In the genomic region with DNA sequence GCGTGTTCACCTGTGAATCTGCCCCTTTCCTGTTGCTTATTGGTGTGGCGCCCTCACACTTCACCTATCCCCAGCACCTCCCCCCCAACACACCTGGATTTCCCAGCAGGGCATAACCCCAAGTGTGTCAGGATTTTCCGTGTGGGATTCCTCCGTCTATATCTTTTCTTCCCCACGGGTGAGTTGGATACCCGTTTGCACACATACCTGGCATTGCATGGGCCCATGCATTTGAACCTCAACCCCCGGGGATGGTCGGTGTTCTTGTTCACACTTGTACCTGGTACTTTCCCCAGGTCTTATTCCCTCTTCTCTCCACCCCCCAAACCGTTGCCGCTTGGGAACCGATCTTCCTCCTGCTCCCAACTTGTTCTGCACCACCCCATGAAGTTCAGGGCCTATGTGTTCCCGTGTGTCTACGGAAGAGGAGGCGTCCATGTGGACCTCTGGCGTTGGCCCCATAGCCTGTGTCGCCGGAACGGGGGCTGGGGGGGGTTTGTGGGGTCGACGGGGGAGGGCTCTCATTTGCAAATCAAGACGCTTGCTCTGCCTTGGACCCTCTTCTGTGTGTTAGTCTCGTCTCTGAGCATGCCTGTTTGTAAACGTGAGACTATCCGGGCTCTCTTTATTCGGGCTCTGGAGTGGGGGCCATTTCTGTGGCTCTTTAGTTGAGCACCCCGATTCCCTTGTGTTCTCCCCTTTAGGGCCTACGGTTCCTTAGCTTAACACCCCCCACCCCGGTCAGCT, we compare ENCODE assay signal across 1 cellular context.
TF ChIP-seq lines count a peak whose summit lies in the region.

No MANE protein-coding gene starts in this region.

TF ChIP-seq in IMR-90, 13 proteins besides CTCF, POLR2A, EP300 and RAD21:
- TF ChIP-seq MXI1 (IDR thresholded peaks at IDR 0.05; ENCODE audit: borderline replicate concordance, low read depth, low read length), result no peak
- no peak for TF ChIP-seq CEBPB (IDR thresholded peaks at IDR 0.05; ENCODE audit: low read depth, low read length)
- no peak for TF ChIP-seq NFE2L2 (IDR thresholded peaks at IDR 0.05; ENCODE audit: low read depth, low read length)
- TF ChIP-seq, protein P1, sequence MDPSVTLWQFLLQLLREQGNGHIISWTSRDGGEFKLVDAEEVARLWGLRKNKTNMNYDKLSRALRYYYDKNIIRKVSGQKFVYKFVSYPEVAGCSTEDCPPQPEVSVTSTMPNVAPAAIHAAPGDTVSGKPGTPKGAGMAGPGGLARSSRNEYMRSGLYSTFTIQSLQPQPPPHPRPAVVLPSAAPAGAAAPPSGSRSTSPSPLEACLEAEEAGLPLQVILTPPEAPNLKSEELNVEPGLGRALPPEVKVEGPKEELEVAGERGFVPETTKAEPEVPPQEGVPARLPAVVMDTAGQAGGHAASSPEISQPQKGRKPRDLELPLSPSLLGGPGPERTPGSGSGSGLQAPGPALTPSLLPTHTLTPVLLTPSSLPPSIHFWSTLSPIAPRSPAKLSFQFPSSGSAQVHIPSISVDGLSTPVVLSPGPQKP (IDR thresholded peaks at IDR 0.05; ENCODE audit: borderline replicate concordance, low read depth, low read length), result no peak
TF ChIP-seq in IMR-90: peak in this region for 0.
